Comparison of ENCODE assay signal across 11 cellular contexts in the genomic region with DNA sequence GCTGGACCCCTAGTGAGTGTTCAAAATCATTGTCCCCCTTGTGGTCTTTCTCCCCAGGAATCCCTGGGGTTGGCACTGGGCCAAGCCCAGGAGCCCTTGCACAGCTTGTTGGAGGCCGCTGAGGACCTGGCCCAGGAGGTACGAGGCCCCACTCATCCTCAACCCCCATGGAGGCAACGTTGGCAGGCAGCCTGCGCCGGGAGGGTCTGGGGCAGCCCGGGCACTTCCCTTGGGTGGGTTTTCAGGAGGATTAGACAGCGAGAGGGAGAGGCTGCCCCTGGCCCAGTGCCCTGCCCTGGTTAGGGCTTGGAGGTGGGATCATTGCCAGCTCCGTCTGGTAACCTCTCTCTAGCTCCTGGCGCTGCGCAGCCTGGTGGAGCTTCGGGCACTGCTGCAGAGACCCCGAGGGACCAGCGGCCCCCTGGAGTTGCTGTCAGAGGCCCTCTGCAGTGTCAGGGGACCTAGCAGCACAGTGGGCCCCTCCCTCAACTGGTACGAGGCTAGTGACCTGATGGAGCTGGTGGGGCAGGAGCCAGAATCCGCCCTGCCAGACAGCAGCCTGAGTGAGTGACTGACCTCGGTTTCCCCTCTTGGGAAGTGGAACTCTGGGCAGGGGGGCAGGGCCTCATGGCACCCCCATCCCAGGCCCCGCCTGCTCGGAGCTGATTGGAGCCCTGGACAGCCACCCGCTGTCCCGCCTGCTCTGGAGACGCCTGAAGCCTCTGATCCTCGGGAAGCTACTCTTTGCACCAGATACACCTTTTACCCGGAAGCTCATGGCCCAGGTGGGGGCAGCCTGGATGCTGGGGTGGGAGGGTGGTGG. TPM values are rescaled to one million over a fixed set of nuclear protein-coding genes. Genes with fewer than 3 reads are reported as not detected.
DNase-seq lines count a peak whose midpoint lies in the region; ATAC-seq and TF ChIP-seq lines count a peak whose summit lies in the region.
"Had no signal": no experiment of that assay in that cellular context is flagged by ENCODE, and none has a peak within 500 bp of the region (broad histone marks: within the 10 kb centered on the region; RNA-seq: fewer than 3 reads in every experiment).

No MANE protein-coding gene starts in this region.

- H3K9me3 ChIP-seq in A673 (ENCODE audit: low read depth, low read length, poor library complexity, severe bottlenecking) (no peaks in the 10 kb centered on the region), SJCRH30 (replicated peaks) (no peaks in the 10 kb centered on the region), mucosa of descending colon (no peaks in the 10 kb centered on the region)

- DNase-seq in A673 (ENCODE audit: low spot score) = peak; percentile 57
- DNase-seq in Daoy (ENCODE audit: low read depth) = peak; percentile 53
- peak; percentile 63 to 67 for DNase-seq in SJCRH30
- DNase-seq in mucosa of descending colon = peak; percentile 60 to 75 (median 74)
- no peak for DNase-seq in kidney tubule cell (ENCODE audit: low spot score)
- DNase-seq in pons (ENCODE audit: low spot score) = no peak
- DNase-seq: activated T-cell treated with anti-CD3 and anti-CD28 coated beads, Interleukin-2, amount 50 U/mL, for 72 hours had no signal

- ATAC-seq in mucosa of descending colon (peak; percentile 4), HG03039 (IDR thresholded peaks at IDR 0.05; ENCODE audit: unreplicated experiment) (no peak), GM21367 (IDR thresholded peaks at IDR 0.05; ENCODE audit: unreplicated experiment) (no peak)
- ATAC-seq: activated T-cell treated with anti-CD3 and anti-CD28 coated beads, Interleukin-2, amount 50 U/mL, for 72 hours had no signal

- H3K36me3 ChIP-seq in A673 (ENCODE audit: insufficient read depth, low read length, poor library complexity, severe bottlenecking) = no peaks in the 10 kb centered on the region
- H3K36me3 ChIP-seq in SJCRH30 = no peaks in the 10 kb centered on the region; the same call in 1 of the 2 replicates
- no peaks in the 10 kb centered on the region for H3K36me3 ChIP-seq in mucosa of descending colon (ENCODE audit: low read depth)

- H3K27ac ChIP-seq in A673 (ENCODE audit: low read depth, low read length, poor library complexity, severe bottlenecking) (peak overlapping the region; percentile 73), SJCRH30 (no peak overlapping the region)

- POLR2A ChIA-PET in A673 (lab: Charles Lee; ENCODE audit: low non-redundant PET) = interaction anchor here (0.6 kb wide), 1 partner anchor 24 kb away, joined by 13 read pairs; the partner anchor contains the start of gene ARHGAP45

- CTCF ChIA-PET in A673 (lab: Charles Lee) = no interaction called here

- H3K27me3 ChIP-seq in A673 (replicated peaks; ENCODE audit: insufficient read depth, low read depth, low read length, poor library complexity) (no peaks in the 10 kb centered on the region), SJCRH30 (no peaks in the 10 kb centered on the region)

- H3K4me1 ChIP-seq in A673 (ENCODE audit: insufficient read depth, low read length, poor library complexity, severe bottlenecking) (peaks cover 31% of the 10 kb centered on the region), SJCRH30 (peaks cover 26% of the 10 kb centered on the region), mucosa of descending colon (ENCODE audit: low read depth) (peaks cover 41% of the 10 kb centered on the region)

- peak overlapping the region; percentile 54 for H3K4me3 ChIP-seq in A673 (ENCODE audit: low read depth, low read length, poor library complexity, severe bottlenecking)
- peak overlapping the region; percentile 35 for H3K4me3 ChIP-seq in SJCRH30
- H3K4me3 ChIP-seq in mucosa of descending colon = no peak overlapping the region

- no TSS peak for BruUV-seq in A673 (replicated peaks; lab: Mats Ljungman, UMichigan)

- intact Hi-C loops in A673 (cut with micrococcal nuclease; ENCODE audit: unreplicated experiment) = no loop called here
- intact Hi-C loops in mucosa of descending colon (cut with DNase I, micrococcal nuclease) = no loop called here

- TF ChIP-seq CTCF in A673 (conservative IDR thresholded peaks at IDR 0.05; ENCODE audit: low read depth, low read length) (no peak), mucosa of descending colon (IDR thresholded peaks at IDR 0.05) (no peak)

RNA-seq across cellular contexts. Expression of gene ABCA7, which starts 3.0 kb away (rescaled TPM):
- total RNA-seq in A673 (2021) (12.0 and 21.2 TPM in 2 replicates), mucosa of descending colon (10 to 100 TPM; 23.5 to 25.6 (median 25.6) TPM)
- 0.89 and 0.97 TPM in 2 replicates for total RNA-seq in Daoy (2014; rRNA removed; shearing (Covaris generic))
- 7.8 and 11.0 TPM in 2 replicates for total RNA-seq in SJCRH30 (2014; rRNA removed; shearing (Covaris generic))

RNA-seq across cellular contexts. Expression of gene CNN2, which starts 16.5 kb away (rescaled TPM):
- total RNA-seq in A673 (2021) (112 and 146 TPM in 2 replicates), mucosa of descending colon (10 to 100 TPM; 65.0 to 88.8 (median 84.7) TPM)
- 162 and 166 TPM in 2 replicates for total RNA-seq in Daoy (2014; rRNA removed; shearing (Covaris generic))
- total RNA-seq in SJCRH30 (2014; rRNA removed; shearing (Covaris generic)) = 87.2 and 91.4 TPM in 2 replicates

RNA-seq across cellular contexts. Expression of gene RNU6-2, which starts 21.6 kb away (rescaled TPM):
- total RNA-seq in A673 (2021) (not detected in 2 replicates), mucosa of descending colon (not detected)
- not detected in 2 replicates for total RNA-seq in Daoy (2014; rRNA removed; shearing (Covaris generic))
- not detected in 2 replicates for total RNA-seq in SJCRH30 (2014; rRNA removed; shearing (Covaris generic))
- total RNA-seq: activated T-cell treated with anti-CD3 and anti-CD28 coated beads, Interleukin-2, amount 50 U/mL, for 72 hours; epithelial cell of proximal tubule; urinary bladder had no signal

RNA-seq across cellular contexts. Expression of gene TMEM259, which starts 22.0 kb away (rescaled TPM):
- total RNA-seq in A673 (2021) = 151 and 170 TPM in 2 replicates
- 79.1 and 81.7 TPM in 2 replicates for total RNA-seq in Daoy (2014; rRNA removed; shearing (Covaris generic))
- 61.0 and 66.8 TPM in 2 replicates for total RNA-seq in SJCRH30 (2014; rRNA removed; shearing (Covaris generic))
- total RNA-seq in mucosa of descending colon = 100 to 1,000 TPM; 185 to 199 (median 190) TPM

RNA-seq across cellular contexts. Expression of gene ARHGAP45, which starts 24.1 kb away (rescaled TPM):
- 3.2 and 3.4 TPM in 2 replicates for total RNA-seq in A673 (2021)
- total RNA-seq in Daoy (2014; rRNA removed; shearing (Covaris generic)) = 4.3 and 11.6 TPM in 2 replicates
- 2.9 TPM in 2 replicates for total RNA-seq in SJCRH30 (2014; rRNA removed; shearing (Covaris generic))
- 10 to 100 TPM; 33.9 to 64.3 (median 58.8) TPM for total RNA-seq in mucosa of descending colon

Comparison
In these comparisons a context has a peak if more than half of its experiments do, and no peak if none do; other contexts are left out.
1. DNase-seq: peak in A673 (single experiment), Daoy (single experiment), SJCRH30 (2 of 2) and mucosa of descending colon (3 of 3); none in kidney tubule cell (single experiment) and pons (single experiment).